Comparison of ENCODE assay signal across 1 cellular context in genomic region chr6:121510568-121511177, GRCh38.
TF ChIP-seq lines count a peak whose summit lies in the region.

No MANE protein-coding gene starts in this region.

TF ChIP-seq in GM23338, 12 proteins besides CTCF, POLR2A, EP300 and RAD21 (continued from another document):
- TF ChIP-seq, protein P1, sequence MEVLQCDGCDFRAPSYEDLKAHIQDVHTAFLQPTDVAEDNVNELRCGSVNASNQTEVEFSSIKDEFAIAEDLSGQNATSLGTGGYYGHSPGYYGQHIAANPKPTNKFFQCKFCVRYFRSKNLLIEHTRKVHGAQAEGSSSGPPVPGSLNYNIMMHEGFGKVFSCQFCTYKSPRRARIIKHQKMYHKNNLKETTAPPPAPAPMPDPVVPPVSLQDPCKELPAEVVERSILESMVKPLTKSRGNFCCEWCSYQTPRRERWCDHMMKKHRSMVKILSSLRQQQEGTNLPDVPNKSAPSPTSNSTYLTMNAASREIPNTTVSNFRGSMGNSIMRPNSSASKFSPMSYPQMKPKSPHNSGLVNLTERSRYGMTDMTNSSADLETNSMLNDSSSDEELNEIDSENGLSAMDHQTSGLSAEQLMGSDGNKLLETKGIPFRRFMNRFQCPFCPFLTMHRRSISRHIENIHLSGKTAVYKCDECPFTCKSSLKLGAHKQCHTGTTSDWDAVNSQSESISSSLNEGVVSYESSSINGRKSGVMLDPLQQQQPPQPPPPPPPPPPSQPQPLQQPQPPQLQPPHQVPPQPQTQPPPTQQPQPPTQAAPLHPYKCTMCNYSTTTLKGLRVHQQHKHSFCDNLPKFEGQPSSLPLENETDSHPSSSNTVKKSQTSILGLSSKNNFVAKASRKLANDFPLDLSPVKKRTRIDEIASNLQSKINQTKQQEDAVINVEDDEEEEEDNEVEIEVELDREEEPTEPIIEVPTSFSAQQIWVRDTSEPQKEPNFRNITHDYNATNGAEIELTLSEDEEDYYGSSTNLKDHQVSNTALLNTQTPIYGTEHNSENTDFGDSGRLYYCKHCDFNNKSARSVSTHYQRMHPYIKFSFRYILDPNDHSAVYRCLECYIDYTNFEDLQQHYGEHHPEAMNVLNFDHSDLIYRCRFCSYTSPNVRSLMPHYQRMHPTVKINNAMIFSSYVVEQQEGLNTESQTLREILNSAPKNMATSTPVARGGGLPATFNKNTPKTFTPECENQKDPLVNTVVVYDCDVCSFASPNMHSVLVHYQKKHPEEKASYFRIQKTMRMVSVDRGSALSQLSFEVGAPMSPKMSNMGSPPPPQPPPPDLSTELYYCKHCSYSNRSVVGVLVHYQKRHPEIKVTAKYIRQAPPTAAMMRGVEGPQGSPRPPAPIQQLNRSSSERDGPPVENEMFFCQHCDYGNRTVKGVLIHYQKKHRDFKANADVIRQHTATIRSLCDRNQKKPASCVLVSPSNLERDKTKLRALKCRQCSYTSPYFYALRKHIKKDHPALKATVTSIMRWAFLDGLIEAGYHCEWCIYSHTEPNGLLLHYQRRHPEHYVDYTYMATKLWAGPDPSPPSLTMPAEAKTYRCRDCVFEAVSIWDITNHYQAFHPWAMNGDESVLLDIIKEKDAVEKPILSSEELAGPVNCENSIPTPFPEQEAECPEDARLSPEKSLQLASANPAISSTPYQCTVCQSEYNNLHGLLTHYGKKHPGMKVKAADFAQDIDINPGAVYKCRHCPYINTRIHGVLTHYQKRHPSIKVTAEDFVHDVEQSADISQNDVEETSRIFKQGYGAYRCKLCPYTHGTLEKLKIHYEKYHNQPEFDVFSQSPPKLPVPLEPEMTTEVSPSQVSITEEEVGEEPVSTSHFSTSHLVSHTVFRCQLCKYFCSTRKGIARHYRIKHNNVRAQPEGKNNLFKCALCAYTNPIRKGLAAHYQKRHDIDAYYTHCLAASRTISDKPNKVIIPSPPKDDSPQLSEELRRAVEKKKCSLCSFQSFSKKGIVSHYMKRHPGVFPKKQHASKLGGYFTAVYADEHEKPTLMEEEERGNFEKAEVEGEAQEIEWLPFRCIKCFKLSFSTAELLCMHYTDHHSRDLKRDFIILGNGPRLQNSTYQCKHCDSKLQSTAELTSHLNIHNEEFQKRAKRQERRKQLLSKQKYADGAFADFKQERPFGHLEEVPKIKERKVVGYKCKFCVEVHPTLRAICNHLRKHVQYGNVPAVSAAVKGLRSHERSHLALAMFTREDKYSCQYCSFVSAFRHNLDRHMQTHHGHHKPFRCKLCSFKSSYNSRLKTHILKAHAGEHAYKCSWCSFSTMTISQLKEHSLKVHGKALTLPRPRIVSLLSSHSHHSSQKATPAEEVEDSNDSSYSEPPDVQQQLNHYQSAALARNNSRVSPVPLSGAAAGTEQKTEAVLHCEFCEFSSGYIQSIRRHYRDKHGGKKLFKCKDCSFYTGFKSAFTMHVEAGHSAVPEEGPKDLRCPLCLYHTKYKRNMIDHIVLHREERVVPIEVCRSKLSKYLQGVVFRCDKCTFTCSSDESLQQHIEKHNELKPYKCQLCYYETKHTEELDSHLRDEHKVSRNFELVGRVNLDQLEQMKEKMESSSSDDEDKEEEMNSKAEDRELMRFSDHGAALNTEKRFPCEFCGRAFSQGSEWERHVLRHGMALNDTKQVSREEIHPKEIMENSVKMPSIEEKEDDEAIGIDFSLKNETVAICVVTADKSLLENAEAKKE (CRISPR knock-in tag; IDR thresholded peaks at IDR 0.05): no peak
- TF ChIP-seq ZNF114 (CRISPR knock-in tag; IDR thresholded peaks at IDR 0.05) (no peak), ZNF331 (CRISPR knock-in tag; IDR thresholded peaks at IDR 0.05; ENCODE audit: low read depth) (no peak), EZH2phosphoT487 (IDR thresholded peaks at IDR 0.05; ENCODE audit: unreplicated experiment) (no peak), EZH2 (IDR thresholded peaks at IDR 0.05; ENCODE audit: low read depth, unreplicated experiment) (no peak), JUNB (IDR thresholded peaks at IDR 0.05; ENCODE audit: unreplicated experiment) (no peak), CREB1 (CRISPR knock-in tag; IDR thresholded peaks at IDR 0.05; ENCODE audit: low read depth) (no peak)
- TF ChIP-seq, protein P2, sequence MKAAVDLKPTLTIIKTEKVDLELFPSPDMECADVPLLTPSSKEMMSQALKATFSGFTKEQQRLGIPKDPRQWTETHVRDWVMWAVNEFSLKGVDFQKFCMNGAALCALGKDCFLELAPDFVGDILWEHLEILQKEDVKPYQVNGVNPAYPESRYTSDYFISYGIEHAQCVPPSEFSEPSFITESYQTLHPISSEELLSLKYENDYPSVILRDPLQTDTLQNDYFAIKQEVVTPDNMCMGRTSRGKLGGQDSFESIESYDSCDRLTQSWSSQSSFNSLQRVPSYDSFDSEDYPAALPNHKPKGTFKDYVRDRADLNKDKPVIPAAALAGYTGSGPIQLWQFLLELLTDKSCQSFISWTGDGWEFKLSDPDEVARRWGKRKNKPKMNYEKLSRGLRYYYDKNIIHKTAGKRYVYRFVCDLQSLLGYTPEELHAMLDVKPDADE (IDR thresholded peaks at IDR 0.05): no peak
